Comparison of ENCODE assay signal across 12 cellular contexts in the genomic region with DNA sequence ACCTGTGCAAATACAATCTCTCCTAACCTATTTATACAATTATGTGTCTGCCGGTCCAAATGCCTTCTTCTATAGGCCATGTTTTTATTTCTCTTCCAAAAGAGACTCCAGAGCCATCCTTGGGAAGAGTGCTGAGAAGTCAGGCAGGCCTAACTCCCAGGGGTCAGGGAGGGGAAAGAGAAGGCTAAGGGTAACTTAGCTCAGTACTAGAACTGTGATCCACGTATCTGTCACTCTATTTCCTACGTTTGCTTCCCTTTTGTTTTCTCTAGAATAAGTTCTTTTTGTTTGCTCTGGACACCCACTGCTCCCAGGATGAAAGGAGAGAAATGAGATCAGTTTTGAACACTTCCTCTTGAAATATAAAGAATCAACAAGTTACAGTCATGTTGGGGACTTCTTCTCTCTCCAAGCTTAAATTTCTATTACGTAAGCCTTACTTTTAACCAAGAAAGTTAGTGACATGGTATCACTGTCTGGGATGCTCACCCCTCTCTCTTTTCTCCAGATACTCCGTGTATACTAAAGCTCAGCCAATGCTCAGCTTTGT.
DNase-seq lines count a peak whose midpoint lies in the region; ATAC-seq, FAIRE-seq and TF ChIP-seq lines count a peak whose summit lies in the region.
"Had no signal": no experiment of that assay in that cellular context is flagged by ENCODE, and none has a peak within 500 bp of the region (broad histone marks: within the 10 kb centered on the region; RNA-seq: fewer than 3 reads in every experiment).

No MANE protein-coding gene starts in this region.

- H4K91ac ChIP-seq in neuronal stem cell (ENCODE audit: low read depth, low read length, poor library complexity) = no peak overlapping the region

- no peak for ATAC-seq in GM21423 (IDR thresholded peaks at IDR 0.05; ENCODE audit: unreplicated experiment)
- ATAC-seq: heart left ventricle had no signal

- H3K79me1 ChIP-seq in neuronal stem cell (ENCODE audit: low read depth, low read length) = no peaks in the 10 kb centered on the region

- peak overlapping the region; percentile 53 for H2AFZ ChIP-seq in neuronal stem cell (ENCODE audit: low read length)

- no peak overlapping the region for H2AK5ac ChIP-seq in neuronal stem cell (ENCODE audit: low read depth, low read length)

- H3K27me3 ChIP-seq in neuronal stem cell (ENCODE audit: control insufficient read depth in 3 of 3, insufficient read depth in 3 of 3, low read depth in 1 of 3, low read length in 3 of 3) = no peaks in the 10 kb centered on the region
- H3K27me3 ChIP-seq: heart left ventricle had no signal

- WGBS in neuronal stem cell (ENCODE audit: extremely low coverage in 2 of 2, insufficient read length in 2 of 2, insufficient replicate concordance in 1 of 2), 2 donors = no CpG with 5 or more reads among the region's 5 CpGs

- no peak overlapping the region for H3K14ac ChIP-seq in neuronal stem cell (ENCODE audit: low read length)

- H2BK120ac ChIP-seq in neuronal stem cell (ENCODE audit: low read depth, low read length) = no peak overlapping the region

- TF ChIP-seq CTCF in HFFc6 (IDR thresholded peaks at IDR 0.05) = no peak

- peak overlapping the region; percentile 77 for H3K27ac Mint-ChIP-seq in HFFc6
- peak overlapping the region; percentile 100 for H3K27ac Mint-ChIP-seq in activated T-helper 2 cell treated with anti-CD3 and anti-CD28 coated beads, Interferon-gamma antibody, Interleukin-2, Interleukin-4, amounts not matched to agents 10 μg/mL and 5 μg/mL and 100 μg/mL, durations not matched to agents 14 hours and 24 hours and 36 hours

- H3K4me1 Mint-ChIP-seq in HFFc6 (ENCODE audit: low read depth) = peaks cover 36% of the 10 kb centered on the region
- H3K4me1 Mint-ChIP-seq in activated T-helper 2 cell treated with anti-CD3 and anti-CD28 coated beads, Interferon-gamma antibody, Interleukin-2, Interleukin-4, amounts not matched to agents 10 μg/mL and 5 μg/mL and 100 μg/mL, durations not matched to agents 14 hours and 24 hours and 36 hours (ENCODE audit: low read depth) = peaks cover 73% of the 10 kb centered on the region

- no peak overlapping the region for H3K18ac ChIP-seq in neuronal stem cell (ENCODE audit: low read length)

- no peak overlapping the region for H2BK12ac ChIP-seq in neuronal stem cell (ENCODE audit: low read length)

- no peaks in the 10 kb centered on the region; the same call in 1 of the 2 replicates for H3K27me3 Mint-ChIP-seq in HFFc6 (ENCODE audit: insufficient read depth)
- H3K27me3 Mint-ChIP-seq in activated T-helper 2 cell treated with anti-CD3 and anti-CD28 coated beads, Interferon-gamma antibody, Interleukin-2, Interleukin-4, amounts not matched to agents 10 μg/mL and 5 μg/mL and 100 μg/mL, durations not matched to agents 14 hours and 24 hours and 36 hours (ENCODE audit: low read depth) = no peaks in the 10 kb centered on the region

- FAIRE-seq in HTR-8/SVneo (lab: Jason Lieb, UNC) = no peak
- FAIRE-seq: TTC549 had no signal

- intact Hi-C loops in activated T-helper 2 cell treated with anti-CD3 and anti-CD28 coated beads, Interferon-gamma antibody, Interleukin-2, Interleukin-4, amounts not matched to agents 10 μg/mL and 5 μg/mL and 100 μg/mL, durations not matched to agents 14 hours and 24 hours and 36 hours (cut with micrococcal nuclease) = loop anchor here (10.0 kb wide), 2 partner anchors 285 to 385 kb away; no protein-coding TSS in a partner anchor

- H2BK5ac ChIP-seq in neuronal stem cell (ENCODE audit: low read length) = no peak overlapping the region

- no peak overlapping the region for H3K4me2 ChIP-seq in neuronal stem cell (ENCODE audit: insufficient read depth, low read length, poor library complexity, severe bottlenecking)

- no peak overlapping the region for H3K4ac ChIP-seq in neuronal stem cell (ENCODE audit: low read length)

- no peak overlapping the region for H3K9ac ChIP-seq in neuronal stem cell (ENCODE audit: low read depth, low read length, poor library complexity)

- H3K4me1 ChIP-seq in neuronal stem cell (ENCODE audit: control insufficient read depth in 2 of 2, insufficient read depth in 1 of 2, low read depth in 1 of 2, low read length in 2 of 2) = peaks cover 10 to 44% of the 10 kb centered on the region in 2 donors

- no peaks in the 10 kb centered on the region for H3K9me3 Mint-ChIP-seq in HFFc6
- H3K9me3 Mint-ChIP-seq in activated T-helper 2 cell treated with anti-CD3 and anti-CD28 coated beads, Interferon-gamma antibody, Interleukin-2, Interleukin-4, amounts not matched to agents 10 μg/mL and 5 μg/mL and 100 μg/mL, durations not matched to agents 14 hours and 24 hours and 36 hours = no peaks in the 10 kb centered on the region

- no peak overlapping the region for H3K4me3 Mint-ChIP-seq in HFFc6
- peak overlapping the region; percentile 92 for H3K4me3 Mint-ChIP-seq in activated T-helper 2 cell treated with anti-CD3 and anti-CD28 coated beads, Interferon-gamma antibody, Interleukin-2, Interleukin-4, amounts not matched to agents 10 μg/mL and 5 μg/mL and 100 μg/mL, durations not matched to agents 14 hours and 24 hours and 36 hours (ENCODE audit: low read depth)

- H3K36me3 ChIP-seq in neuronal stem cell (replicated peaks in 1 of 2; ENCODE audit: control insufficient read depth in 2 of 2, insufficient read depth in 2 of 2, low read length in 2 of 2) = no peaks in the 10 kb centered on the region
- H3K36me3 ChIP-seq: heart left ventricle had no signal

- no peaks in the 10 kb centered on the region for H3K36me3 Mint-ChIP-seq in HFFc6 (ENCODE audit: low read depth)
- peaks cover 93% of the 10 kb centered on the region for H3K36me3 Mint-ChIP-seq in activated T-helper 2 cell treated with anti-CD3 and anti-CD28 coated beads, Interferon-gamma antibody, Interleukin-2, Interleukin-4, amounts not matched to agents 10 μg/mL and 5 μg/mL and 100 μg/mL, durations not matched to agents 14 hours and 24 hours and 36 hours (ENCODE audit: low read depth)

- no peak overlapping the region for H3K27ac ChIP-seq in neuronal stem cell (replicated peaks; ENCODE audit: low read length)
- H3K27ac ChIP-seq: 22Rv1 had no signal

- no peaks in the 10 kb centered on the region for H3K9me3 ChIP-seq in neuronal stem cell (replicated peaks in 1 of 2; ENCODE audit: control insufficient read depth in 2 of 2, insufficient read depth in 1 of 2, low read depth in 1 of 2, low read length in 2 of 2)
- H3K9me3 ChIP-seq: heart left ventricle had no signal

- H3K23ac ChIP-seq in neuronal stem cell (ENCODE audit: low read depth, low read length, poor library complexity) = no peak overlapping the region

- H2BK15ac ChIP-seq in neuronal stem cell (ENCODE audit: low read length) = no peak overlapping the region

- H3K4me3 ChIP-seq in neuronal stem cell (ENCODE audit: low read length in 2 of 2) = no peak overlapping the region

- H4K8ac ChIP-seq in neuronal stem cell (ENCODE audit: low read depth, low read length) = no peak overlapping the region

- DNase-seq in NOMO-1 treated with DMSO at 0.1 percent for 48 hours (lab: John Stamatoyannopoulos, UW; ENCODE audit: unreplicated experiment) (peak; percentile 7), NOMO-1 treated with dmso at 0.1 percent for 144 hours (lab: John Stamatoyannopoulos, UW; ENCODE audit: unreplicated experiment) (no peak), HFFc6 (no peak), neuronal stem cell (ENCODE audit: low spot score) (no peak), HTR-8/SVneo (ENCODE audit: insufficient read length, low spot score) (no peak), H4 (ENCODE audit: low spot score) (no peak)
- DNase-seq in activated T-helper 2 cell treated with anti-CD3 and anti-CD28 coated beads, Interferon-gamma antibody, Interleukin-2, Interleukin-4, amounts not matched to agents 10 μg/mL and 5 μg/mL and 100 μg/mL, durations not matched to agents 14 hours and 24 hours and 36 hours (ENCODE audit: low spot score) = no peak
- DNase-seq: heart left ventricle; NK-92 treated with Interleukin-12 subunit alpha and Interleukin-12 subunit beta, amount 100 ng/mL, for 24 hours had no signal
